In genomic region chr16:86604436-86605220, GRCh38 we compare ENCODE assay signal across 1 cellular context.
TF ChIP-seq lines count a peak whose summit lies in the region.

No MANE protein-coding gene starts in this region.

TF ChIP-seq in GM12878, 131 proteins besides CTCF, POLR2A, EP300 and RAD21:
- TF ChIP-seq RAD51 (IDR thresholded peaks at IDR 0.05) (peak; percentile 34; the same call in 1 of the 2 replicates), POU2F2 (IDR thresholded peaks at IDR 0.05; ENCODE audit: borderline replicate concordance, low read depth, low read length) (no peak), PKNOX1 (IDR thresholded peaks at IDR 0.05) (no peak), USF1 (IDR thresholded peaks at IDR 0.05; ENCODE audit: borderline replicate concordance, extremely low read length, insufficient read depth, low read depth, low read length) (peak; percentile 76), IRF3 (IDR thresholded peaks at IDR 0.05) (no peak)
